In the genomic region with DNA sequence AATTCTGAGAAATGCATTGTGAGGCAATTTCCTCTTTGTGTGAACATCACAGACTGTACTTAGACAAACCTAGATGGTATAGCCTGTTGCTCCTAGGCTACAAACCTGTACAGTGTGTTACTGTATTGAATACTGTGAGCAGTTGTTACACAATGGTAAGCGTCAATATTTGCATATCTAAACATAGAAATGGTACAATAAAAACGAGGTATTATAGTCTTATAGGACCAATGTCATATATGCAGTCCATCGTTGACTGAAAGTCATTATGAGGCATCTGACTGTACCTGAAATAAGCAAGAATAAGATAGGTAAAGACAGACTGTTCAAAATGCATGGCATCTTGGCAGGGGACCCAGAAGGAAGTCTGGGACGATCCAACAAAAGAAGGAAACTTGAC, we compare ENCODE assay signal across 19 cellular contexts. TPM values are rescaled to one million over a fixed set of nuclear protein-coding genes. Genes with fewer than 3 reads are reported as not detected.
DNase-seq lines count a peak whose midpoint lies in the region; ATAC-seq, FAIRE-seq and TF ChIP-seq lines count a peak whose summit lies in the region.
"Had no signal": no experiment of that assay in that cellular context is flagged by ENCODE, and none has a peak within 500 bp of the region (broad histone marks: within the 10 kb centered on the region; RNA-seq: fewer than 3 reads in every experiment).

No MANE protein-coding gene starts in this region.

- no peak for TF ChIP-seq EP300 in gastroesophageal sphincter (IDR thresholded peaks at IDR 0.05)

- TF ChIP-seq CTCF in tibial artery (IDR thresholded peaks at IDR 0.05): no peak
- TF ChIP-seq CTCF in gastroesophageal sphincter (IDR thresholded peaks at IDR 0.05): no peak

- H3K36me3 ChIP-seq in tibial artery: no peaks in the 10 kb centered on the region
- no peaks in the 10 kb centered on the region for H3K36me3 ChIP-seq in gastroesophageal sphincter
- H3K36me3 ChIP-seq: BLaER1 had no signal

- DNase-seq in H54 (ENCODE audit: insufficient read length, low spot score): no peak
- peak; percentile 82 to 89 for DNase-seq in NCI-H526 (lab: John Stamatoyannopoulos, UW)
- DNase-seq in left colon: peak in 1 of 2 donors; percentile 25
- DNase-seq in tibial artery: no peak
- no peak for DNase-seq in mesenteric fat pad (ENCODE audit: low spot score)
- no peak for DNase-seq in DMS114 treated with DMSO at 0.1 percent for 48 hours (lab: John Stamatoyannopoulos, UW; ENCODE audit: unreplicated experiment)
- DNase-seq: 8988T; CD4-positive, alpha-beta memory T cell; H7; HFFc6; IMR-90 had no signal

- peak; percentile 96 for ATAC-seq in left colon
- ATAC-seq in gastroesophageal sphincter: no peak
- ATAC-seq: GM23338, HCT116 had no signal

- peak; percentile 43 for FAIRE-seq in H54 (lab: Jason Lieb, UNC)
- FAIRE-seq in colon (lab: Jason Lieb, UNC): peak; percentile 85
- FAIRE-seq: GM12891, GM19239, HTR-8/SVneo had no signal

- WGBS in gastroesophageal sphincter (ENCODE audit: low coverage in 1 of 2), 2 donors: 74 to 84% methylated on average over 4 of the region's 4 CpGs

- H3K9me3 ChIP-seq in tibial artery: no peaks in the 10 kb centered on the region
- no peaks in the 10 kb centered on the region for H3K9me3 ChIP-seq in gastroesophageal sphincter
- H3K9me3 ChIP-seq: BLaER1 had no signal

- H3K4me3 ChIP-seq in tibial artery (no peak overlapping the region), gastroesophageal sphincter (no peak overlapping the region)
- H3K4me3 ChIP-seq: BLaER1, GM23338 had no signal

- intact Hi-C loops in left colon (cut with DNase I, micrococcal nuclease) (no loop called here), tibial artery (cut with DNase I; ENCODE audit: low total_unique reads) (loop anchor here (10.0 kb wide), 1 partner anchor 238 kb away; no protein-coding TSS in a partner anchor)

- H3K4me1 ChIP-seq in tibial artery: no peaks in the 10 kb centered on the region
- no peaks in the 10 kb centered on the region for H3K4me1 ChIP-seq in gastroesophageal sphincter

- TF ChIP-seq POLR2A in H54 (IDR thresholded peaks at IDR 0.05; ENCODE audit: low read depth, low read length): no peak
- TF ChIP-seq POLR2A in gastroesophageal sphincter (IDR thresholded peaks at IDR 0.05): no peak

- no peaks in the 10 kb centered on the region for H3K27me3 ChIP-seq in tibial artery
- no peaks in the 10 kb centered on the region for H3K27me3 ChIP-seq in gastroesophageal sphincter
- H3K27me3 ChIP-seq: BLaER1 had no signal

- no peak overlapping the region for H3K27ac ChIP-seq in tibial artery
- H3K27ac ChIP-seq in gastroesophageal sphincter: no peak overlapping the region
- H3K27ac ChIP-seq: BLaER1 had no signal

RNA-seq across cellular contexts. Expression of a gene that starts 9.4 kb away (rescaled TPM):
- total RNA-seq in left colon (10 to 100 TPM; 24.5 to 32.4 TPM), gastroesophageal sphincter (10 to 100 TPM; 11.8 to 30.0 (median 19.7) TPM), mesenteric fat pad (43.6 TPM)

Comparison
In these comparisons a context has a peak if more than half of its experiments do, and no peak if none do; other contexts are left out.
1. DNase-seq: peak in NCI-H526 (2 of 2); none in H54 (single experiment), tibial artery (0 of 2), mesenteric fat pad (single experiment) and DMS114 treated with DMSO at 0.1 percent for 48 hours (single experiment).